Comparison of ENCODE assay signal across 19 cellular contexts in genomic region chr17:79532107-79532790, GRCh38.
A peak's percentile ranks its signal among the peaks of the same experiment; 100 is the strongest.
DNase-seq lines count a peak whose midpoint lies in the region; ATAC-seq and TF ChIP-seq lines count a peak whose summit lies in the region.
"Had no signal": no experiment of that assay in that cellular context is flagged by ENCODE, and none has a peak within 500 bp of the region (broad histone marks: within the 10 kb centered on the region; RNA-seq: fewer than 3 reads in every experiment).

No MANE protein-coding gene starts in this region.

- H3K9me3 ChIP-seq in HUES64 (ENCODE audit: insufficient read depth, low read depth, low read length) (no peaks in the 10 kb centered on the region), neural progenitor cell (ENCODE audit: low read depth) (no peaks in the 10 kb centered on the region), MG63 (no peaks in the 10 kb centered on the region)

- H3K27ac Mint-ChIP-seq in GM23338 (no peak overlapping the region), chondrocyte (ENCODE audit: unreplicated experiment) (no peak overlapping the region), neural progenitor cell (peak overlapping the region; percentile 31)

- H3K27me3 Mint-ChIP-seq in GM23338 (ENCODE audit: insufficient read depth, low read depth, poor library complexity) (peaks cover 7% of the 10 kb centered on the region), chondrocyte (ENCODE audit: low read depth) (peaks cover 51% of the 10 kb centered on the region), neural progenitor cell (ENCODE audit: insufficient read depth, low read depth) (no peaks in the 10 kb centered on the region)

- H3K36me3 ChIP-seq in GM23338 (ENCODE audit: insufficient read depth) (no peaks in the 10 kb centered on the region), HUES64 (ENCODE audit: insufficient read depth, low read length) (no peaks in the 10 kb centered on the region), neural progenitor cell (no peaks in the 10 kb centered on the region), MG63 (no peaks in the 10 kb centered on the region)

- H3K9me3 Mint-ChIP-seq in GM23338 (no peaks in the 10 kb centered on the region), chondrocyte (ENCODE audit: low read depth) (no peaks in the 10 kb centered on the region), neural progenitor cell (no peaks in the 10 kb centered on the region)

- no peak for DNase-seq in GM23338 (ENCODE audit: low spot score)
- peak; percentile 70 for DNase-seq in chondrocyte (ENCODE audit: low spot score)
- no peak for DNase-seq in neural progenitor cell (ENCODE audit: low spot score)
- no peak for DNase-seq in MG63
- DNase-seq: ACHN, DMS79, HCEC 1CT, Kasumi-1, MM.1S, NCI-H1092 treated with DMSO at 0.1 percent for 48 hours, NCI-H146, NCI-H2029 treated with DMSO at 0.1 percent for 48 hours, NCI-H524, NCI-H82, PC-9 had no signal

- H3K9ac ChIP-seq in HUES64 (ENCODE audit: low read depth, low read length) = peak overlapping the region; percentile 24; the same call in 1 of the 2 replicates
- H3K9ac ChIP-seq in neural progenitor cell = no peak overlapping the region

- peak overlapping the region; percentile 43; the same call in 1 of the 2 replicates for H2AFZ ChIP-seq in GM23338
- H2AFZ ChIP-seq in neural progenitor cell (replicated peaks) = no peak overlapping the region
- H2AFZ ChIP-seq: PC-9 had no signal

- H3K4me3 Mint-ChIP-seq in GM23338 = no peak overlapping the region
- no peak overlapping the region for H3K4me3 Mint-ChIP-seq in chondrocyte (ENCODE audit: unreplicated experiment)
- H3K4me3 Mint-ChIP-seq in neural progenitor cell = no peak overlapping the region

- no peak overlapping the region for H3K4me2 ChIP-seq in GM23338
- H3K4me2 ChIP-seq in neural progenitor cell = no peak overlapping the region
- H3K4me2 ChIP-seq: PC-9 had no signal

- H3K4me1 Mint-ChIP-seq in GM23338 (peaks cover 37% of the 10 kb centered on the region), chondrocyte (ENCODE audit: low read depth) (no peaks in the 10 kb centered on the region), neural progenitor cell (peaks cover 20% of the 10 kb centered on the region)

- H3K79me2 ChIP-seq in GM23338 (replicated peaks; ENCODE audit: insufficient read depth) (no peaks in the 10 kb centered on the region), neural progenitor cell (ENCODE audit: low read depth) (no peaks in the 10 kb centered on the region)

- H3K36me3 Mint-ChIP-seq in GM23338 (ENCODE audit: low read depth) = no peaks in the 10 kb centered on the region
- no peaks in the 10 kb centered on the region for H3K36me3 Mint-ChIP-seq in chondrocyte (ENCODE audit: low read depth)
- no peaks in the 10 kb centered on the region for H3K36me3 Mint-ChIP-seq in neural progenitor cell

- H3K4me1 ChIP-seq in GM23338 (ENCODE audit: insufficient read depth) (peaks cover 6% of the 10 kb centered on the region; the same call in 1 of the 2 replicates), HUES64 (ENCODE audit: insufficient read depth, low read length) (peaks cover 4% of the 10 kb centered on the region; the same call in 1 of the 2 replicates), neural progenitor cell (peaks cover 18% of the 10 kb centered on the region)

- H3K4me3 ChIP-seq in GM23338 = no peak overlapping the region
- H3K4me3 ChIP-seq in HUES64 (ENCODE audit: low read length) = no peak overlapping the region
- no peak overlapping the region for H3K4me3 ChIP-seq in neural progenitor cell
- H3K4me3 ChIP-seq in MG63 = no peak overlapping the region
- H3K4me3 ChIP-seq: PC-9 had no signal

- H3F3A ChIP-seq in GM23338 (replicated peaks; ENCODE audit: low read depth) (no peaks in the 10 kb centered on the region), neural progenitor cell (ENCODE audit: low read depth) (peaks cover 4% of the 10 kb centered on the region)

- ATAC-seq in GM23338 (peak; percentile 59), GM18502 (IDR thresholded peaks at IDR 0.05; ENCODE audit: poor library complexity, unreplicated experiment) (no peak), GM21390 (IDR thresholded peaks at IDR 0.05; ENCODE audit: unreplicated experiment) (no peak)

- WGBS in HUES64 = 74% methylated on average over 10 of the region's 10 CpGs

- H3K9me2 ChIP-seq in GM23338 (ENCODE audit: insufficient read depth) = 0 out of 2 replicates have a peak, but pooled peaks cover 8% of the 10 kb centered on the region

- H4K20me1 ChIP-seq in GM23338 (replicated peaks; ENCODE audit: insufficient read depth) (no peaks in the 10 kb centered on the region), neural progenitor cell (ENCODE audit: low read depth) (no peaks in the 10 kb centered on the region)

- TF ChIP-seq CTCF in GM23338 (conservative IDR thresholded peaks at IDR 0.05; ENCODE audit: low read depth in 2 of 2) (no peak), chondrocyte (IDR thresholded peaks at IDR 0.05) (no peak), neural progenitor cell (IDR thresholded peaks at IDR 0.05) (no peak)

- H3K27me3 ChIP-seq in GM23338 (ENCODE audit: insufficient read depth) (no peaks in the 10 kb centered on the region), HUES64 (ENCODE audit: insufficient read depth, low read length) (no peaks in the 10 kb centered on the region), neural progenitor cell (no peaks in the 10 kb centered on the region), MG63 (peaks cover 14% of the 10 kb centered on the region)

- H3K27ac ChIP-seq in GM23338 (ENCODE audit: low read depth) (no peak overlapping the region), HUES64 (ENCODE audit: low read depth, low read length) (no peak overlapping the region), neural progenitor cell (no peak overlapping the region)
- H3K27ac ChIP-seq: C4-2B, PC-9 had no signal

TF ChIP-seq in GM23338, 12 proteins besides CTCF, POLR2A, EP300 and RAD21 (continues in another document):
- TF ChIP-seq CREB1 (CRISPR knock-in tag; IDR thresholded peaks at IDR 0.05; ENCODE audit: low read depth) = no peak
- TF ChIP-seq JUNB (IDR thresholded peaks at IDR 0.05; ENCODE audit: unreplicated experiment) = no peak
- no peak for TF ChIP-seq EZH2phosphoT487 (IDR thresholded peaks at IDR 0.05; ENCODE audit: unreplicated experiment)
- no peak for TF ChIP-seq ZNF114 (CRISPR knock-in tag; IDR thresholded peaks at IDR 0.05)
- TF ChIP-seq REST (IDR thresholded peaks at IDR 0.05; ENCODE audit: unreplicated experiment) = no peak
